8 cellular contexts compared by ENCODE assay signal in genomic region chr15:91849749-91850161, GRCh38. TPM values are rescaled to one million over a fixed set of nuclear protein-coding genes. Genes with fewer than 3 reads are reported as not detected.
DNase-seq lines count a peak whose midpoint lies in the region; ATAC-seq, FAIRE-seq and TF ChIP-seq lines count a peak whose summit lies in the region.

No MANE protein-coding gene starts in this region.

- intact Hi-C loops in endothelial cell of umbilical vein (cut with micrococcal nuclease), result loop anchor here (1.0 kb wide), 2 partner anchors 228 to 233 kb away; no protein-coding TSS in a partner anchor

- no peak overlapping the region for H3K4me2 ChIP-seq in GM23248 (ENCODE audit: unreplicated experiment)
- H3K4me2 ChIP-seq in endothelial cell of umbilical vein (ENCODE audit: insufficient read depth, low read length), result no peak overlapping the region

- in situ Hi-C loops in GM23248 (cut with MboI), result loop anchor here (10.0 kb wide), 1 partner anchor 235 kb away; no protein-coding TSS in a partner anchor

- H3F3A ChIP-seq in GM23248 (ENCODE audit: insufficient read depth), result peaks cover 10% of the 10 kb centered on the region; the same call in 1 of the 2 replicates

- H3K9me1 ChIP-seq in endothelial cell of umbilical vein (replicated peaks; ENCODE audit: control insufficient read depth, extremely low read depth, insufficient read depth, low read length), result no peaks in the 10 kb centered on the region

- H3K27me3 ChIP-seq in GM23248 (replicated peaks; ENCODE audit: insufficient read depth) (peaks cover 5% of the 10 kb centered on the region), RWPE2 (ENCODE audit: insufficient read depth, poor library complexity, severe bottlenecking) (no peaks in the 10 kb centered on the region), endothelial cell of umbilical vein (ENCODE audit: control insufficient read depth in 2 of 2, insufficient read depth in 2 of 2, low read length in 2 of 2) (peaks cover 6% of the 10 kb centered on the region in 2 experiments)

- no peaks in the 10 kb centered on the region for H3K36me3 Mint-ChIP-seq in progenitor cell of endocrine pancreas (ENCODE audit: insufficient read depth)

- dilution Hi-C loops in endothelial cell of umbilical vein (cut with MboI; ENCODE audit: extremely low pct_ligation_motif_present, low sequenced_read_pairs), result no loop called here

- H3K4me1 ChIP-seq in GM23248 (ENCODE audit: insufficient read depth) (peaks cover 5% of the 10 kb centered on the region; the same call in 1 of the 2 replicates), RWPE2 (ENCODE audit: insufficient read depth, poor library complexity, severe bottlenecking) (peaks cover 9% of the 10 kb centered on the region), endothelial cell of umbilical vein (ENCODE audit: control insufficient read depth, extremely low read depth, insufficient read depth, low read length) (peaks cover 3% of the 10 kb centered on the region)

- H3K9me3 ChIP-seq in GM23248 (ENCODE audit: low read depth) (no peaks in the 10 kb centered on the region), RWPE2 (ENCODE audit: severe bottlenecking) (no peaks in the 10 kb centered on the region), endothelial cell of umbilical vein (replicated peaks; ENCODE audit: control insufficient read depth, insufficient read depth, low read length) (no peaks in the 10 kb centered on the region)

- no peak for TF ChIP-seq POLR2A in endothelial cell of umbilical vein (IDR thresholded peaks at IDR 0.05; ENCODE audit: low read depth, low read length)

- H3K9me2 ChIP-seq in GM23248 (ENCODE audit: insufficient read depth), result no peaks in the 10 kb centered on the region

- peaks cover 51% of the 10 kb centered on the region for H3K27me3 Mint-ChIP-seq in progenitor cell of endocrine pancreas

- H2AFZ ChIP-seq in GM23248, result no peak overlapping the region
- no peak overlapping the region for H2AFZ ChIP-seq in endothelial cell of umbilical vein (ENCODE audit: low read depth, low read length)

- peak; percentile 59 for DNase-seq in AG20443 (ENCODE audit: low spot score)
- peak; percentile 73 for DNase-seq in GM23248
- no peak for DNase-seq in RWPE2 (ENCODE audit: low spot score)
- DNase-seq in endothelial cell of umbilical vein (ENCODE audit: low read depth, low spot score), result peak; percentile 7
- DNase-seq in progenitor cell of endocrine pancreas (ENCODE audit: low spot score, unreplicated experiment), result no peak

- H3K4me3 ChIP-seq in GM23248, result no peak overlapping the region
- no peak overlapping the region for H3K4me3 ChIP-seq in RWPE2 (ENCODE audit: severe bottlenecking)
- no peak overlapping the region for H3K4me3 ChIP-seq in endothelial cell of umbilical vein (replicated peaks in 1 of 3; ENCODE audit: insufficient read depth in 1 of 3, low read depth in 1 of 3, low read length in 3 of 3)

- peaks cover 6% of the 10 kb centered on the region for H3K4me1 Mint-ChIP-seq in progenitor cell of endocrine pancreas (ENCODE audit: low read depth)

- no TSS peak for BruUV-seq in endothelial cell of umbilical vein (replicated peaks; lab: Mats Ljungman, UMichigan)

- TF ChIP-seq CTCF in RWPE2 (IDR thresholded peaks at IDR 0.05; ENCODE audit: poor library complexity, severe bottlenecking) (peak; percentile 82), endothelial cell of umbilical vein (IDR thresholded peaks at IDR 0.05; ENCODE audit: extremely low read depth in 1 of 2, insufficient read depth in 1 of 2, low read depth in 1 of 2, low read length in 2 of 2) (peak; percentile 19 to 26), progenitor cell of endocrine pancreas (IDR thresholded peaks at IDR 0.05; ENCODE audit: unreplicated experiment) (peak; percentile 53)

- H3K9me3 Mint-ChIP-seq in progenitor cell of endocrine pancreas (ENCODE audit: low read depth), result no peaks in the 10 kb centered on the region

- FAIRE-seq in endothelial cell of umbilical vein (lab: Jason Lieb, UNC), result no peak

- H3K4me3 Mint-ChIP-seq in progenitor cell of endocrine pancreas (ENCODE audit: low read depth), result no peak overlapping the region

- 89 to 92% methylated on average over 7 of the region's 7 CpGs for WGBS in GM23248 (ENCODE audit: low coverage in 1 of 2, low lambda C conversion rate in 2 of 2, missing lambda C conversion rate in 2 of 2), 2 experiments

- H3K36me3 ChIP-seq in GM23248 (ENCODE audit: low read depth) (no peaks in the 10 kb centered on the region), RWPE2 (ENCODE audit: low read depth) (no peaks in the 10 kb centered on the region), endothelial cell of umbilical vein (ENCODE audit: control insufficient read depth in 2 of 2, extremely low read depth in 1 of 2, insufficient read depth in 2 of 2, low read length in 2 of 2) (no peaks in the 10 kb centered on the region)

- POLR2A ChIA-PET in endothelial cell of umbilical vein (lab: Charles Lee), result no interaction called here

- CTCF ChIA-PET in endothelial cell of umbilical vein (lab: Charles Lee), result no interaction called here

- H3K27ac ChIP-seq in GM23248, result no peak overlapping the region
- no peak overlapping the region for H3K27ac ChIP-seq in RWPE2 (ENCODE audit: poor library complexity, severe bottlenecking)
- no peak overlapping the region for H3K27ac ChIP-seq in endothelial cell of umbilical vein (ENCODE audit: insufficient read depth, low read depth, low read length)

- no peak overlapping the region for H3K27ac Mint-ChIP-seq in progenitor cell of endocrine pancreas

- H3K79me2 ChIP-seq in GM23248 (ENCODE audit: insufficient read depth) (no peaks in the 10 kb centered on the region), endothelial cell of umbilical vein (ENCODE audit: control insufficient read depth, insufficient read depth, low read length) (no peaks in the 10 kb centered on the region)

- H3K9ac ChIP-seq in GM23248, result no peak overlapping the region
- H3K9ac ChIP-seq in endothelial cell of umbilical vein (replicated peaks; ENCODE audit: extremely low read depth, insufficient read depth, low read length), result no peak overlapping the region

- ATAC-seq in RWPE2 (ENCODE audit: low read depth) (no peak), HG03135 (IDR thresholded peaks at IDR 0.05; ENCODE audit: unreplicated experiment) (no peak), GM19351 (IDR thresholded peaks at IDR 0.05; ENCODE audit: unreplicated experiment) (no peak)
- no peak for ATAC-seq in activated CD4-positive, CD25-positive, alpha-beta regulatory T cell treated with anti-CD3 and anti-CD28 coated beads, Interleukin-2, amount 50 U/mL, for 24 hours

- no peaks in the 10 kb centered on the region for H4K20me1 ChIP-seq in GM23248 (ENCODE audit: insufficient read depth)
- no peaks in the 10 kb centered on the region for H4K20me1 ChIP-seq in endothelial cell of umbilical vein (replicated peaks; ENCODE audit: control insufficient read depth, extremely low read depth, insufficient read depth, low read length)

TF ChIP-seq in endothelial cell of umbilical vein, 7 proteins besides CTCF, POLR2A, EP300 and RAD21:
- no peak for TF ChIP-seq JUN (IDR thresholded peaks at IDR 0.05; ENCODE audit: borderline replicate concordance, insufficient read depth, insufficient read length, low read depth)
- no peak for TF ChIP-seq FOS (IDR thresholded peaks at IDR 0.05; ENCODE audit: borderline replicate concordance, insufficient read depth, low read length)
- no peak for TF ChIP-seq MAX (IDR thresholded peaks at IDR 0.05; ENCODE audit: insufficient read depth, insufficient read length)
- TF ChIP-seq MYC (IDR thresholded peaks at IDR 0.05; ENCODE audit: low read depth, low read length), result no peak
- no peak for TF ChIP-seq GATA2 (IDR thresholded peaks at IDR 0.05; ENCODE audit: insufficient read depth, insufficient read length, low read depth, low read length)
- TF ChIP-seq POLR2AphosphoS5 (IDR thresholded peaks at IDR 0.05; ENCODE audit: insufficient read depth, low read depth, low read length), result no peak
- no peak for TF ChIP-seq EZH2 (IDR thresholded peaks at IDR 0.05; ENCODE audit: borderline replicate concordance, low read depth, low read length, severe bottlenecking)

RNA-seq across cellular contexts. Expression of gene SLCO3A1, which starts 3.8 kb away (rescaled TPM):
- total RNA-seq in GM23248 (2014; rRNA removed; shearing (Covaris generic)), result 0.38 and 1.9 TPM in 2 replicates
- polyA plus RNA-seq in GM23248 (2016; fragmentation: Nextera tagmentation; extraction: Ambion mirVana) (5.7 and 6.9 TPM in 2 replicates), endothelial cell of umbilical vein (0.92 and 1.2 TPM in 2 replicates)
- total RNA-seq in endothelial cell of umbilical vein (0.83 and 0.88 TPM in 2 replicates), progenitor cell of endocrine pancreas (4.8 and 7.7 TPM in 2 replicates)
- 0.27 and 0.89 TPM in 2 replicates for polyA plus RNA-seq in endothelial cell of umbilical vein (2011; cell fraction: cytosol; rRNA removed)
- polyA plus RNA-seq in endothelial cell of umbilical vein (2011; cell fraction: nucleus; rRNA removed), result 0.20 and 0.60 TPM in 2 replicates
- 0.23 and 0.34 TPM in 2 replicates for polyA plus RNA-seq in endothelial cell of umbilical vein (2012)
- polyA minus RNA-seq in endothelial cell of umbilical vein, result 1.3 TPM in 2 replicates
- polyA minus RNA-seq in endothelial cell of umbilical vein (2011; cell fraction: cytosol; rRNA and poly(A)+ RNA removed), result 25.2 TPM
- polyA minus RNA-seq in endothelial cell of umbilical vein (2011; cell fraction: nucleus; rRNA and poly(A)+ RNA removed), result 0.48 and 0.96 TPM in 2 replicates

Comparison
In these comparisons a context has a peak if more than half of its experiments do, and no peak if none do; other contexts are left out.
1. DNase-seq: peak in AG20443 (single experiment), GM23248 (single experiment) and endothelial cell of umbilical vein (single experiment); none in RWPE2 (single experiment) and progenitor cell of endocrine pancreas (single experiment).
2. CTCF ChIP-seq: peak in every context shown above with its lines; median percentile 82 in RWPE2; 53 in progenitor cell of endocrine pancreas; 22 in endothelial cell of umbilical vein.